In the genomic region with DNA sequence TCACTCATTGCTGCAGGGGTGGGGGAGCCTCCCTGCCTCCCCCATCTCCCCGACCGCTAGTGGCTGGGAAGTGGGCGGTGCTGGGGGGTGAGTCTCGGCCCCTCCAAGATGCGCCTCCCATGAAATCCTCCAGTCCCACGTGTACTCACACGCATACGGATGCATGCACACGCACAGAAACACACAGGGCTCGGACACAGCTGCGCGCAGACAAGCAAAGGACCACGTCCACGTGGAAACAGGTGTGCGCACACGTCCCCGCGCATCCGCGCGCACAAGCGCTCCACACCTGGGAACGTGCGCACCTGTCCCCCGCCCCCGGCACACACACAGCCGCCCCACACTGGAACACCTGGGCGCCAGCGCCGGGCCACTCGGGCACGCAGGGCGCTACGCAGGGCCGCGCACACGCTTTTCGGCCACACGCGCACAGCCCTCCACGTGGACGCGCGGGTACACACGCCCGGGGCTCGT, we compare ENCODE assay signal across 8 cellular contexts. TPM values are rescaled to one million over a fixed set of nuclear protein-coding genes. Genes with fewer than 3 reads are reported as not detected.
DNase-seq lines count a peak whose midpoint lies in the region; ATAC-seq and TF ChIP-seq lines count a peak whose summit lies in the region.

No MANE protein-coding gene starts in this region.

- peaks cover 32% of the 10 kb centered on the region for H3K36me3 Mint-ChIP-seq in stimulated activated effector memory CD8-positive, alpha-beta T cell treated with anti-CD3 and anti-CD28 coated beads, Interleukin-12 subunit alpha, Interleukin-12 subunit beta, amount 100 ng/mL, for 72 hours

- in situ Hi-C loops in GM13976 (cut with MboI; ENCODE audit: low sequenced_read_pairs, unreplicated experiment) = no loop called here

- peak overlapping the region; percentile 68 for H3K27ac Mint-ChIP-seq in stimulated activated effector memory CD8-positive, alpha-beta T cell treated with anti-CD3 and anti-CD28 coated beads, Interleukin-12 subunit alpha, Interleukin-12 subunit beta, amount 100 ng/mL, for 72 hours

- ATAC-seq in stimulated activated effector memory CD8-positive, alpha-beta T cell treated with anti-CD3 and anti-CD28 coated beads, Interleukin-12 subunit alpha, Interleukin-12 subunit beta, amount 100 ng/mL, for 72 hours = peak; percentile 29

- H3K4me3 Mint-ChIP-seq in stimulated activated effector memory CD8-positive, alpha-beta T cell treated with anti-CD3 and anti-CD28 coated beads, Interleukin-12 subunit alpha, Interleukin-12 subunit beta, amount 100 ng/mL, for 72 hours = peak overlapping the region; percentile 74

- peaks cover 40% of the 10 kb centered on the region for H3K4me1 Mint-ChIP-seq in stimulated activated effector memory CD8-positive, alpha-beta T cell treated with anti-CD3 and anti-CD28 coated beads, Interleukin-12 subunit alpha, Interleukin-12 subunit beta, amount 100 ng/mL, for 72 hours

- H3K9me3 Mint-ChIP-seq in stimulated activated effector memory CD8-positive, alpha-beta T cell treated with anti-CD3 and anti-CD28 coated beads, Interleukin-12 subunit alpha, Interleukin-12 subunit beta, amount 100 ng/mL, for 72 hours = peaks cover 9% of the 10 kb centered on the region

- DNase-seq in NCI-H1417 (lab: John Stamatoyannopoulos, UW) (peak in 2 of 3 experiments; percentile 27 to 36), NCI-H1417 treated with DMSO at 0.1 percent for 48 hours (lab: John Stamatoyannopoulos, UW) (no peak), activated T-cell treated with anti-CD3 and anti-CD28 coated beads for 24 hours (ENCODE audit: low read depth) (peak; percentile 20), kidney tubule cell (ENCODE audit: low spot score) (peak; percentile 4), HT-29 (ENCODE audit: low spot score) (no peak), C1 segment of cervical spinal cord (lab: John Stamatoyannopoulos, UW) (no peak), GM13976 (ENCODE audit: low spot score) (no peak)
- no peak for DNase-seq in stimulated activated effector memory CD8-positive, alpha-beta T cell treated with anti-CD3 and anti-CD28 coated beads, Interleukin-12 subunit alpha, Interleukin-12 subunit beta, amount 100 ng/mL, for 72 hours (ENCODE audit: low spot score in 2 of 2)

- no peak for TF ChIP-seq CTCF in GM13976 (IDR thresholded peaks at IDR 0.05; ENCODE audit: borderline replicate concordance, control extremely low read depth, extremely low read depth, insufficient read depth, missing control alignments)

RNA-seq across cellular contexts. Expression of gene MATK, which starts 0.7 kb away (rescaled TPM):
- total RNA-seq in HT-29 (2014; rRNA removed; shearing (Covaris generic)) = 0.92 TPM in 1 of 2 replicates, not detected in the other

RNA-seq across cellular contexts. Expression of gene RAX2, which starts 13.5 kb away (rescaled TPM):
- not detected in 2 replicates for total RNA-seq in HT-29 (2014; rRNA removed; shearing (Covaris generic))

RNA-seq across cellular contexts. Expression of gene MRPL54, which starts 23.0 kb away (rescaled TPM):
- 50.7 and 59.5 TPM in 2 replicates for total RNA-seq in HT-29 (2014; rRNA removed; shearing (Covaris generic))

RNA-seq across cellular contexts. Expression of gene APBA3, which starts 24.0 kb away (rescaled TPM):
- total RNA-seq in HT-29 (2014; rRNA removed; shearing (Covaris generic)) = 31.4 TPM in 2 replicates

Comparison
In these comparisons a context has a peak if more than half of its experiments do, and no peak if none do; other contexts are left out.
1. DNase-seq: peak in NCI-H1417 (2 of 3), activated T-cell treated with anti-CD3 and anti-CD28 coated beads for 24 hours (single experiment) and kidney tubule cell (single experiment); none in NCI-H1417 treated with DMSO at 0.1 percent for 48 hours (single experiment), stimulated activated effector memory CD8-positive, alpha-beta T cell treated with anti-CD3 and anti-CD28 coated beads, Interleukin-12 subunit alpha, Interleukin-12 subunit beta, amount 100 ng/mL, for 72 hours (0 of 2), HT-29 (single experiment), C1 segment of cervical spinal cord (0 of 14) and GM13976 (single experiment).